In genomic region chr12:53738834-53739284, GRCh38 we compare ENCODE assay signal across 9 cellular contexts. TPM values are rescaled to one million over a fixed set of nuclear protein-coding genes. Genes with fewer than 3 reads are reported as not detected.
A peak's percentile ranks its signal among the peaks of the same experiment; 100 is the strongest.
DNase-seq lines count a peak whose midpoint lies in the region; ATAC-seq and TF ChIP-seq lines count a peak whose summit lies in the region.
"Had no signal": no experiment of that assay in that cellular context is flagged by ENCODE, and none has a peak within 500 bp of the region (broad histone marks: within the 10 kb centered on the region; RNA-seq: fewer than 3 reads in every experiment).

No MANE protein-coding gene starts in this region.

- H3K4me3 ChIP-seq in iPS-18a (ENCODE audit: low read length): peak overlapping the region; percentile 54

- H3K4me3 Mint-ChIP-seq in activated T-cell treated with anti-CD3 and anti-CD28 coated beads, Interleukin-2, amount 50 U/mL, for 24 hours: peak overlapping the region; percentile 48
- H3K4me3 Mint-ChIP-seq in WTC11: no peak overlapping the region
- peak overlapping the region; percentile 52 to 66 for H3K4me3 Mint-ChIP-seq in stimulated activated naive B cell treated with anti-CD40 and anti-IgM and Interleukin-4, amounts not matched to agents 10 μg/mL and 1 μg/mL and 100 μg/mL, for 72 hours

- no peaks in the 10 kb centered on the region for H3K9me3 Mint-ChIP-seq in activated T-cell treated with anti-CD3 and anti-CD28 coated beads, Interleukin-2, amount 50 U/mL, for 24 hours
- H3K9me3 Mint-ChIP-seq in WTC11: no peaks in the 10 kb centered on the region
- H3K9me3 Mint-ChIP-seq in stimulated activated naive B cell treated with anti-CD40 and anti-IgM and Interleukin-4, amounts not matched to agents 10 μg/mL and 1 μg/mL and 100 μg/mL, for 72 hours: no peaks in the 10 kb centered on the region

- no peaks in the 10 kb centered on the region for H3K36me3 Mint-ChIP-seq in activated T-cell treated with anti-CD3 and anti-CD28 coated beads, Interleukin-2, amount 50 U/mL, for 24 hours (ENCODE audit: low read depth)
- no peaks in the 10 kb centered on the region for H3K36me3 Mint-ChIP-seq in WTC11
- H3K36me3 Mint-ChIP-seq in stimulated activated naive B cell treated with anti-CD40 and anti-IgM and Interleukin-4, amounts not matched to agents 10 μg/mL and 1 μg/mL and 100 μg/mL, for 72 hours: no peaks in the 10 kb centered on the region

- CTCF ChIA-PET in WTC11 (lab: Charles Lee): interaction anchor here (0.7 to 13.8 kb wide), 12 partner anchors 6 to 417 kb away, joined by 3 to 232 read pairs (median 4); partner anchors contain the start of genes AAAS and CISTR

- H3K4me1 Mint-ChIP-seq in activated T-cell treated with anti-CD3 and anti-CD28 coated beads, Interleukin-2, amount 50 U/mL, for 24 hours (ENCODE audit: low read depth): peaks cover 25% of the 10 kb centered on the region
- H3K4me1 Mint-ChIP-seq in WTC11: peaks cover 27% of the 10 kb centered on the region
- H3K4me1 Mint-ChIP-seq in stimulated activated naive B cell treated with anti-CD40 and anti-IgM and Interleukin-4, amounts not matched to agents 10 μg/mL and 1 μg/mL and 100 μg/mL, for 72 hours: peaks cover 21 to 27% of the 10 kb centered on the region in 2 donors

- POLR2A ChIA-PET in WTC11 (lab: Charles Lee): interaction anchor here (0.5 to 1.4 kb wide), 3 partner anchors 11 to 239 kb away, joined by 3 to 5 read pairs (median 5); no protein-coding TSS in a partner anchor

- DNase-seq in activated T-cell treated with anti-CD3 and anti-CD28 coated beads, Interleukin-2, amount 50 U/mL, for 24 hours: no peak
- DNase-seq in activated T-cell treated with anti-CD3 and anti-CD28 coated beads, Interleukin-2, amount 50 U/mL, for 48 hours: no peak
- DNase-seq in WTC11 (ENCODE audit: low spot score) (no peak), NCI-H524 (lab: John Stamatoyannopoulos, UW) (no peak), GM19238 (ENCODE audit: insufficient read length, low spot score) (no peak)
- no peak for DNase-seq in stimulated activated naive B cell treated with anti-CD40 and anti-IgM and Interleukin-4, amounts not matched to agents 10 μg/mL and 1 μg/mL and 100 μg/mL, for 72 hours

- H3K27ac ChIP-seq in iPS-18a (ENCODE audit: low read length): no peak overlapping the region

- H3K27ac Mint-ChIP-seq in activated T-cell treated with anti-CD3 and anti-CD28 coated beads, Interleukin-2, amount 50 U/mL, for 24 hours: no peak overlapping the region
- no peak overlapping the region for H3K27ac Mint-ChIP-seq in WTC11
- H3K27ac Mint-ChIP-seq in stimulated activated naive B cell treated with anti-CD40 and anti-IgM and Interleukin-4, amounts not matched to agents 10 μg/mL and 1 μg/mL and 100 μg/mL, for 72 hours: peak overlapping the region; percentile 89

- no peaks in the 10 kb centered on the region for H3K9me3 ChIP-seq in iPS-18a (ENCODE audit: control insufficient read depth, low read depth, low read length)

- peaks cover 82% of the 10 kb centered on the region for H3K27me3 ChIP-seq in iPS-18a (ENCODE audit: control insufficient read depth, insufficient read depth, low read length)

- peaks cover 13% of the 10 kb centered on the region for H3K4me1 ChIP-seq in iPS-18a (ENCODE audit: control insufficient read depth, low read depth, low read length)

- no peak for TF ChIP-seq CTCF in WTC11 (IDR thresholded peaks at IDR 0.05)

- H3K9ac ChIP-seq in iPS-18a (ENCODE audit: low read length): no peak overlapping the region

- H3K36me3 ChIP-seq in iPS-18a (ENCODE audit: control insufficient read depth, low read depth, low read length): no peaks in the 10 kb centered on the region

- ATAC-seq in WTC11 (peak; percentile 28), HG03175 (IDR thresholded peaks at IDR 0.05; ENCODE audit: unreplicated experiment) (no peak)
- peak; percentile 41 to 55 for ATAC-seq in stimulated activated naive B cell treated with anti-CD40 and anti-IgM and Interleukin-4, amounts not matched to agents 10 μg/mL and 1 μg/mL and 100 μg/mL, for 72 hours (replicated peaks)

- peaks cover 55% of the 10 kb centered on the region for H3K27me3 Mint-ChIP-seq in activated T-cell treated with anti-CD3 and anti-CD28 coated beads, Interleukin-2, amount 50 U/mL, for 24 hours
- H3K27me3 Mint-ChIP-seq in WTC11 (ENCODE audit: low read depth): peaks cover 5% of the 10 kb centered on the region
- H3K27me3 Mint-ChIP-seq in stimulated activated naive B cell treated with anti-CD40 and anti-IgM and Interleukin-4, amounts not matched to agents 10 μg/mL and 1 μg/mL and 100 μg/mL, for 72 hours: peaks cover 68 to 73% of the 10 kb centered on the region in 2 donors

TF ChIP-seq in WTC11, 78 proteins besides CTCF, POLR2A, EP300 and RAD21:
- TF ChIP-seq AFF4 (CRISPR knock-in tag; IDR thresholded peaks at IDR 0.05; ENCODE audit: borderline replicate concordance) (no peak), MAX (CRISPR knock-in tag; IDR thresholded peaks at IDR 0.05) (peak; percentile 66), CBFB (CRISPR knock-in tag; IDR thresholded peaks at IDR 0.05; ENCODE audit: low read depth) (no peak), ZNF219 (CRISPR knock-in tag; IDR thresholded peaks at IDR 0.05; ENCODE audit: borderline replicate concordance) (no peak), FOXK1 (CRISPR knock-in tag; IDR thresholded peaks at IDR 0.05) (no peak), MYBL2 (CRISPR knock-in tag; IDR thresholded peaks at IDR 0.05) (no peak)

RNA-seq across cellular contexts. Expression of gene CALCOCO1, which starts 11.6 kb away (rescaled TPM):
- total RNA-seq in WTC11 (2021): 21.2 to 28.2 TPM (median 27.0 TPM) in 3 replicates

RNA-seq across cellular contexts. Expression of gene CISTR, which starts 12.9 kb away (rescaled TPM):
- 0.81 TPM in 1 of 3 replicates, not detected in the others for total RNA-seq in WTC11 (2021)
- total RNA-seq: RPMI7951 had no signal
